ENCODE assay signal across 1 cellular context in the genomic region with DNA sequence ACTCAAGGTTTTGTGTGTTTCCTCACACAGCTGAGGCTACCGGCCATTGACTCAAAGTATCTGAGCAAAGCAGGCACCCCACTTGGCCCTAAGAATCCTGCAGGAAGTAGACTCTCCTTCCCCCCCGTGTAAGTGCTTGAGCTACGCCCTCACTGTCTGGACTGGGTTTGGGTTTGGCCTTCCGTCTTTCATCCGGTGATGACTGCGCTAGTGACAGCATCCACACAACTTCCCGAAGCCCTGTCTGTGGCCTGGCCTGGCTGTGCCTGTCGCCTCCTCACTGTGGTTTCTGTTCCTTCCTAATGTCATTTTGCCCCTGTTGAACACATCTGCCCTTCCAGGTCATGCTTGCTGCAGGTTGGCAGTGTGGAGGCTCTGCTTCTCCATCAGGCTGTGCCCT.
TF ChIP-seq lines count a peak whose summit lies in the region.

No MANE protein-coding gene starts in this region.

TF ChIP-seq in K562, 482 proteins besides CTCF, POLR2A, EP300 and RAD21:
- TF ChIP-seq, protein P1, sequence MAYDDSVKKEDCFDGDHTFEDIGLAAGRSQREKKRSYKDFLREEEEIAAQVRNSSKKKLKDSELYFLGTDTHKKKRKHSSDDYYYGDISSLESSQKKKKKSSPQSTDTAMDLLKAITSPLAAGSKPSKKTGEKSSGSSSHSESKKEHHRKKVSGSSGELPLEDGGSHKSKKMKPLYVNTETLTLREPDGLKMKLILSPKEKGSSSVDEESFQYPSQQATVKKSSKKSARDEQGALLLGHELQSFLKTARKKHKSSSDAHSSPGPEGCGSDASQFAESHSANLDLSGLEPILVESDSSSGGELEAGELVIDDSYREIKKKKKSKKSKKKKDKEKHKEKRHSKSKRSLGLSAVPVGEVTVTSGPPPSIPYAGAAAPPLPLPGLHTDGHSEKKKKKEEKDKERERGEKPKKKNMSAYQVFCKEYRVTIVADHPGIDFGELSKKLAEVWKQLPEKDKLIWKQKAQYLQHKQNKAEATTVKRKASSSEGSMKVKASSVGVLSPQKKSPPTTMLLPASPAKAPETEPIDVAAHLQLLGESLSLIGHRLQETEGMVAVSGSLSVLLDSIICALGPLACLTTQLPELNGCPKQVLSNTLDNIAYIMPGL (CRISPR knock-in tag; IDR thresholded peaks at IDR 0.05), result no peak
- peak; percentile 42; the same call in 1 of the 2 replicates for TF ChIP-seq ETV1 (tag; conservative IDR thresholded peaks at IDR 0.05; ENCODE audit: low read depth)
TF ChIP-seq in K562: peak in this region for 1.
